1 cellular context compared by ENCODE assay signal in the genomic region with DNA sequence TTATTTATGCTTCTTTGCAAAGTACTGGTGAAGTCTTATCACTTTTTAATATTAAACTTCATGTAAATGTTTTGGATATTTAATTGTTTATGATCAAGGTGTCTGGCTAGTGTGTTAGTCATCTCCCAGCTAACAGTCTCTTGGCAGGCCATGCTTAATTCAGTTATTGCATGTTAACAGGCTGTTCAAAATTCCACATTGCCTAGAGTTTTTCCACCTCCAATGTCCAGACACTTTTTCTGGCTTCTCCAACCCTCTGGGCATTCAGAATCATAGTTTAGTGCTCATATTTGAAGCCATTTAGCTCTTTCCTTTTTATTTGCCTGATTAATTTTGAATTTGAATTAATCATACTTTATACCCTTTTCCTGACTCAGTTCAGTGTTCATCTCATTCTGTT.
TF ChIP-seq lines count a peak whose summit lies in the region.

No MANE protein-coding gene starts in this region.

TF ChIP-seq in K562, 482 proteins besides CTCF, POLR2A, EP300 and RAD21:
- TF ChIP-seq OTX1 (CRISPR knock-in tag; IDR thresholded peaks at IDR 0.05), result no peak
- TF ChIP-seq ZNF311 (CRISPR knock-in tag; IDR thresholded peaks at IDR 0.05), result no peak
- TF ChIP-seq, protein P1, sequence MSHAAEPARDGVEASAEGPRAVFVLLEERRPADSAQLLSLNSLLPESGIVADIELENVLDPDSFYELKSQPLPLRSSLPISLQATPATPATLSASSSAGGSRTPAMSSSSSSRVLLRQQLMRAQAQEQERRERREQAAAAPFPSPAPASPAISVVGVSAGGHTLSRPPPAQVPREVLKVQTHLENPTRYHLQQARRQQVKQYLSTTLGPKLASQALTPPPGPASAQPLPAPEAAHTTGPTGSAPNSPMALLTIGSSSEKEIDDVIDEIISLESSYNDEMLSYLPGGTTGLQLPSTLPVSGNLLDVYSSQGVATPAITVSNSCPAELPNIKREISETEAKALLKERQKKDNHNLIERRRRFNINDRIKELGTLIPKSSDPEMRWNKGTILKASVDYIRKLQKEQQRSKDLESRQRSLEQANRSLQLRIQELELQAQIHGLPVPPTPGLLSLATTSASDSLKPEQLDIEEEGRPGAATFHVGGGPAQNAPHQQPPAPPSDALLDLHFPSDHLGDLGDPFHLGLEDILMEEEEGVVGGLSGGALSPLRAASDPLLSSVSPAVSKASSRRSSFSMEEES (CRISPR knock-in tag; IDR thresholded peaks at IDR 0.05), result no peak
- TF ChIP-seq POLR3A (IDR thresholded peaks at IDR 0.05; ENCODE audit: borderline replicate concordance, extremely low read depth, insufficient read depth, insufficient read length), result no peak
- TF ChIP-seq KLF13 (tag; IDR thresholded peaks at IDR 0.05; ENCODE audit: borderline replicate concordance, low read depth), result no peak
- no peak for TF ChIP-seq ZNF165 (CRISPR knock-in tag; IDR thresholded peaks at IDR 0.05; ENCODE audit: borderline replicate concordance)
- no peak for TF ChIP-seq ETV1 (tag; conservative IDR thresholded peaks at IDR 0.05; ENCODE audit: low read depth)
- TF ChIP-seq ETV6 (IDR thresholded peaks at IDR 0.05; ENCODE audit: borderline replicate concordance in 1 of 2, low read depth in 2 of 2, low read length in 1 of 2), result no peak
- TF ChIP-seq ETV6 (CRISPR knock-in tag; IDR thresholded peaks at IDR 0.05; ENCODE audit: borderline replicate concordance), result no peak
- TF ChIP-seq KDM4B (IDR thresholded peaks at IDR 0.05; ENCODE audit: borderline replicate concordance in 2 of 2, low read depth in 1 of 2), result no peak
- TF ChIP-seq ZC3H11A (IDR thresholded peaks at IDR 0.05; ENCODE audit: low read depth, low read length), result no peak
- TF ChIP-seq MXI1 (IDR thresholded peaks at IDR 0.05; ENCODE audit: low read depth, low read length), result no peak
- no peak for TF ChIP-seq TAL1 (IDR thresholded peaks at IDR 0.05)
- no peak for TF ChIP-seq POLR3G (IDR thresholded peaks at IDR 0.05; ENCODE audit: extremely low read depth, insufficient read length, insufficient replicate concordance)
- TF ChIP-seq TRIM24 (IDR thresholded peaks at IDR 0.05), result no peak
- TF ChIP-seq MLLT1 (IDR thresholded peaks at IDR 0.05), result no peak
- TF ChIP-seq CBFA2T3 (IDR thresholded peaks at IDR 0.05), result no peak
- no peak for TF ChIP-seq ZBED1 (IDR thresholded peaks at IDR 0.05)
- no peak for TF ChIP-seq HLTF (IDR thresholded peaks at IDR 0.05)
- TF ChIP-seq, protein P2, sequence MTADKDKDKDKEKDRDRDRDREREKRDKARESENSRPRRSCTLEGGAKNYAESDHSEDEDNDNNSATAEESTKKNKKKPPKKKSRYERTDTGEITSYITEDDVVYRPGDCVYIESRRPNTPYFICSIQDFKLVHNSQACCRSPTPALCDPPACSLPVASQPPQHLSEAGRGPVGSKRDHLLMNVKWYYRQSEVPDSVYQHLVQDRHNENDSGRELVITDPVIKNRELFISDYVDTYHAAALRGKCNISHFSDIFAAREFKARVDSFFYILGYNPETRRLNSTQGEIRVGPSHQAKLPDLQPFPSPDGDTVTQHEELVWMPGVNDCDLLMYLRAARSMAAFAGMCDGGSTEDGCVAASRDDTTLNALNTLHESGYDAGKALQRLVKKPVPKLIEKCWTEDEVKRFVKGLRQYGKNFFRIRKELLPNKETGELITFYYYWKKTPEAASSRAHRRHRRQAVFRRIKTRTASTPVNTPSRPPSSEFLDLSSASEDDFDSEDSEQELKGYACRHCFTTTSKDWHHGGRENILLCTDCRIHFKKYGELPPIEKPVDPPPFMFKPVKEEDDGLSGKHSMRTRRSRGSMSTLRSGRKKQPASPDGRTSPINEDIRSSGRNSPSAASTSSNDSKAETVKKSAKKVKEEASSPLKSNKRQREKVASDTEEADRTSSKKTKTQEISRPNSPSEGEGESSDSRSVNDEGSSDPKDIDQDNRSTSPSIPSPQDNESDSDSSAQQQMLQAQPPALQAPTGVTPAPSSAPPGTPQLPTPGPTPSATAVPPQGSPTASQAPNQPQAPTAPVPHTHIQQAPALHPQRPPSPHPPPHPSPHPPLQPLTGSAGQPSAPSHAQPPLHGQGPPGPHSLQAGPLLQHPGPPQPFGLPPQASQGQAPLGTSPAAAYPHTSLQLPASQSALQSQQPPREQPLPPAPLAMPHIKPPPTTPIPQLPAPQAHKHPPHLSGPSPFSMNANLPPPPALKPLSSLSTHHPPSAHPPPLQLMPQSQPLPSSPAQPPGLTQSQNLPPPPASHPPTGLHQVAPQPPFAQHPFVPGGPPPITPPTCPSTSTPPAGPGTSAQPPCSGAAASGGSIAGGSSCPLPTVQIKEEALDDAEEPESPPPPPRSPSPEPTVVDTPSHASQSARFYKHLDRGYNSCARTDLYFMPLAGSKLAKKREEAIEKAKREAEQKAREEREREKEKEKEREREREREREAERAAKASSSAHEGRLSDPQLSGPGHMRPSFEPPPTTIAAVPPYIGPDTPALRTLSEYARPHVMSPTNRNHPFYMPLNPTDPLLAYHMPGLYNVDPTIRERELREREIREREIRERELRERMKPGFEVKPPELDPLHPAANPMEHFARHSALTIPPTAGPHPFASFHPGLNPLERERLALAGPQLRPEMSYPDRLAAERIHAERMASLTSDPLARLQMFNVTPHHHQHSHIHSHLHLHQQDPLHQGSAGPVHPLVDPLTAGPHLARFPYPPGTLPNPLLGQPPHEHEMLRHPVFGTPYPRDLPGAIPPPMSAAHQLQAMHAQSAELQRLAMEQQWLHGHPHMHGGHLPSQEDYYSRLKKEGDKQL (CRISPR knock-in tag; IDR thresholded peaks at IDR 0.05; ENCODE audit: borderline replicate concordance), result no peak
- no peak for TF ChIP-seq ZNF696 (CRISPR knock-in tag; conservative IDR thresholded peaks at IDR 0.05)
